19 cellular contexts compared by ENCODE assay signal in genomic region chr22:28247667-28248363, GRCh38.
DNase-seq lines count a peak whose midpoint lies in the region; ATAC-seq and TF ChIP-seq lines count a peak whose summit lies in the region.
"Had no signal": no experiment of that assay in that cellular context is flagged by ENCODE, and none has a peak within 500 bp of the region (broad histone marks: within the 10 kb centered on the region; RNA-seq: fewer than 3 reads in every experiment).

No MANE protein-coding gene starts in this region.

- H2AFZ ChIP-seq in GM23248 (no peak overlapping the region), PC-9 (no peak overlapping the region), PC-3 (ENCODE audit: low read length) (no peak overlapping the region)

- H3K4me1 ChIP-seq in GM23248 (ENCODE audit: insufficient read depth) (peaks cover 65% of the 10 kb centered on the region), PC-9 (replicated peaks; ENCODE audit: insufficient read depth) (0 out of 2 replicates have a peak, but pooled peaks cover 5% of the 10 kb centered on the region), PC-3 (ENCODE audit: insufficient read depth, low read length) (no peaks in the 10 kb centered on the region)
- H3K4me1 ChIP-seq: BLaER1, SJCRH30 had no signal

- peak overlapping the region; percentile 94 for H3K27ac Mint-ChIP-seq in mesothelial cell of epicardium
- H3K27ac Mint-ChIP-seq: activated naive CD8-positive, alpha-beta T cell treated with anti-CD3 and anti-CD28 coated beads for 36 hours; activated T-cell treated with anti-CD3 and anti-CD28 coated beads, Interleukin-2, amount 50 U/mL, for 24 hours had no signal

- peak overlapping the region; percentile 73 for H3K9ac ChIP-seq in GM23248
- no peak overlapping the region for H3K9ac ChIP-seq in PC-3 (ENCODE audit: low read length)
- H3K9ac ChIP-seq: BLaER1 had no signal

- CTCF ChIA-PET in PC-9 (lab: Charles Lee) (no interaction called here), PC-3 (lab: Charles Lee) (no interaction called here)

- TF ChIP-seq CTCF in mesothelial cell of epicardium (IDR thresholded peaks at IDR 0.05; ENCODE audit: unreplicated experiment) (no peak), GM13976 (IDR thresholded peaks at IDR 0.05; ENCODE audit: borderline replicate concordance, control extremely low read depth, extremely low read depth, insufficient read depth, missing control alignments) (no peak), PC-9 (conservative IDR thresholded peaks at IDR 0.05) (no peak), PC-3 (conservative IDR thresholded peaks at IDR 0.05; ENCODE audit: low read depth, low read length) (no peak)

- no peaks in the 10 kb centered on the region for H3K36me3 ChIP-seq in GM23248 (ENCODE audit: low read depth)
- no peaks in the 10 kb centered on the region for H3K36me3 ChIP-seq in PC-9 (ENCODE audit: low read depth)
- no peaks in the 10 kb centered on the region for H3K36me3 ChIP-seq in PC-3 (ENCODE audit: low read depth, low read length)
- H3K36me3 ChIP-seq in MG63: peaks cover 4% of the 10 kb centered on the region
- H3K36me3 ChIP-seq: BLaER1, right atrium auricular region, SJCRH30 had no signal

- DNase-seq in GM23248 (peak; percentile 44), NCI-H146 treated with DMSO at 0.1 percent for 48 hours (lab: John Stamatoyannopoulos, UW; ENCODE audit: unreplicated experiment) (peak; percentile 49), caudate nucleus (lab: John Stamatoyannopoulos, UW) (peak in 24 of 61 donors; percentile 1 to 50 (median 12)), mesothelial cell of epicardium (ENCODE audit: low spot score in 2 of 2, unreplicated experiment in 2 of 2) (no peak), GM13976 (ENCODE audit: low spot score) (no peak), PC-9 (no peak), PC-3 (no peak), MG63 (no peak)
- DNase-seq: activated CD4-positive, alpha-beta T cell treated with anti-CD3 and anti-CD28 coated beads, Interleukin-2, amount 50 U/mL, for 1 hour; activated naive CD8-positive, alpha-beta T cell treated with anti-CD3 and anti-CD28 coated beads for 36 hours; activated T-cell treated with anti-CD3 and anti-CD28 coated beads, Interleukin-2, amount 50 U/mL, for 24 hours; central memory CD4-positive, alpha-beta T cell; DMS153; NCI-H2081 treated with DMSO at 0.1 percent for 48 hours; SJCRH30 had no signal

- no peaks in the 10 kb centered on the region for H3K27me3 ChIP-seq in GM23248 (replicated peaks; ENCODE audit: insufficient read depth)
- no peaks in the 10 kb centered on the region for H3K27me3 ChIP-seq in PC-9 (ENCODE audit: insufficient read depth, low read depth)
- no peaks in the 10 kb centered on the region for H3K27me3 ChIP-seq in PC-3 (ENCODE audit: low read length)
- H3K27me3 ChIP-seq in MG63: no peaks in the 10 kb centered on the region
- H3K27me3 ChIP-seq: BLaER1, right atrium auricular region, SJCRH30 had no signal

- H3K27ac ChIP-seq in GM23248: peak overlapping the region; percentile 94
- H3K27ac ChIP-seq in caudate nucleus (ENCODE audit: low read depth, low read length): peak overlapping the region; percentile 40
- no peak overlapping the region for H3K27ac ChIP-seq in PC-9
- no peak overlapping the region for H3K27ac ChIP-seq in PC-3 (ENCODE audit: low read length)
- H3K27ac ChIP-seq: BLaER1, right atrium auricular region, SJCRH30 had no signal

- H3K4me2 ChIP-seq in GM23248 (ENCODE audit: unreplicated experiment) (peak overlapping the region; percentile 74), PC-9 (no peak overlapping the region), PC-3 (ENCODE audit: low read length) (no peak overlapping the region)
- H3K4me2 ChIP-seq: BLaER1 had no signal

- no peaks in the 10 kb centered on the region for H4K20me1 ChIP-seq in GM23248 (ENCODE audit: insufficient read depth)
- no peaks in the 10 kb centered on the region for H4K20me1 ChIP-seq in PC-9 (ENCODE audit: insufficient read depth)
- no peaks in the 10 kb centered on the region for H4K20me1 ChIP-seq in PC-3 (ENCODE audit: low read length)
- H4K20me1 ChIP-seq: BLaER1 had no signal

- intact Hi-C loops in PC-9 (cut with micrococcal nuclease; ENCODE audit: unreplicated experiment): no loop called here
- intact Hi-C loops in PC-3 (cut with micrococcal nuclease): no loop called here

- peaks cover 35% of the 10 kb centered on the region for H3F3A ChIP-seq in GM23248 (ENCODE audit: insufficient read depth)
- no peaks in the 10 kb centered on the region for H3F3A ChIP-seq in PC-9 (ENCODE audit: insufficient read depth, low read depth)
- no peaks in the 10 kb centered on the region for H3F3A ChIP-seq in PC-3 (ENCODE audit: low read length, unreplicated experiment)

- ATAC-seq in PC-3: no peak

- H3K36me3 Mint-ChIP-seq in mesothelial cell of epicardium: no peaks in the 10 kb centered on the region
- H3K36me3 Mint-ChIP-seq: activated naive CD8-positive, alpha-beta T cell treated with anti-CD3 and anti-CD28 coated beads for 36 hours had no signal

- H3K4me1 Mint-ChIP-seq in mesothelial cell of epicardium: peaks cover 71% of the 10 kb centered on the region
- H3K4me1 Mint-ChIP-seq: activated naive CD8-positive, alpha-beta T cell treated with anti-CD3 and anti-CD28 coated beads for 36 hours had no signal

- H3K4me3 Mint-ChIP-seq in mesothelial cell of epicardium: no peak overlapping the region
- H3K4me3 Mint-ChIP-seq: activated naive CD8-positive, alpha-beta T cell treated with anti-CD3 and anti-CD28 coated beads for 36 hours; activated T-cell treated with anti-CD3 and anti-CD28 coated beads, Interleukin-2, amount 50 U/mL, for 24 hours; neural crest cell had no signal

- no peaks in the 10 kb centered on the region for H3K27me3 Mint-ChIP-seq in mesothelial cell of epicardium (ENCODE audit: low read depth)
- H3K27me3 Mint-ChIP-seq: activated naive CD8-positive, alpha-beta T cell treated with anti-CD3 and anti-CD28 coated beads for 36 hours; activated T-cell treated with anti-CD3 and anti-CD28 coated beads, Interleukin-2, amount 50 U/mL, for 24 hours had no signal

- BruUV-seq in PC-9 (replicated peaks; lab: Mats Ljungman, UMichigan) (no TSS peak), PC-3 (replicated peaks; lab: Mats Ljungman, UMichigan) (no TSS peak)

- peaks cover 40% of the 10 kb centered on the region for H3K79me2 ChIP-seq in GM23248 (ENCODE audit: insufficient read depth)
- no peaks in the 10 kb centered on the region for H3K79me2 ChIP-seq in PC-9 (ENCODE audit: low read depth)
- no peaks in the 10 kb centered on the region for H3K79me2 ChIP-seq in PC-3 (ENCODE audit: low read length)

- no peak overlapping the region for H3K4me3 ChIP-seq in GM23248
- no peak overlapping the region for H3K4me3 ChIP-seq in PC-9
- H3K4me3 ChIP-seq in PC-3 (ENCODE audit: low read length): no peak overlapping the region
- H3K4me3 ChIP-seq in MG63: no peak overlapping the region
- H3K4me3 ChIP-seq: BLaER1, lung, right atrium auricular region, SJCRH30 had no signal

- POLR2A ChIA-PET in PC-9 (lab: Charles Lee; ENCODE audit: unreplicated experiment): no interaction called here
- POLR2A ChIA-PET in PC-3 (lab: Charles Lee; ENCODE audit: unreplicated experiment): no interaction called here

- H3K9me2 ChIP-seq in GM23248 (ENCODE audit: insufficient read depth) (peaks cover 4% of the 10 kb centered on the region; the same call in 1 of the 2 replicates), PC-9 (ENCODE audit: insufficient read depth) (no peaks in the 10 kb centered on the region), PC-3 (replicated peaks; ENCODE audit: low read length) (no peaks in the 10 kb centered on the region)

- H3K9me3 ChIP-seq in GM23248 (ENCODE audit: low read depth) (no peaks in the 10 kb centered on the region), PC-9 (ENCODE audit: insufficient read depth, low read depth) (no peaks in the 10 kb centered on the region), PC-3 (ENCODE audit: low read length) (no peaks in the 10 kb centered on the region), MG63 (peaks cover 3% of the 10 kb centered on the region)
- H3K9me3 ChIP-seq: BLaER1, right atrium auricular region, SJCRH30 had no signal

- in situ Hi-C loops in GM23248 (cut with MboI) (no loop called here), GM13976 (cut with MboI; ENCODE audit: low sequenced_read_pairs, unreplicated experiment) (no loop called here)

- no peaks in the 10 kb centered on the region for H3K9me3 Mint-ChIP-seq in mesothelial cell of epicardium
- H3K9me3 Mint-ChIP-seq: activated naive CD8-positive, alpha-beta T cell treated with anti-CD3 and anti-CD28 coated beads for 36 hours; activated T-cell treated with anti-CD3 and anti-CD28 coated beads, Interleukin-2, amount 50 U/mL, for 24 hours; neural crest cell had no signal

Comparison
In these comparisons a context has a peak if more than half of its experiments do, and no peak if none do; other contexts are left out.
1. DNase-seq: peak in GM23248 (single experiment) and NCI-H146 treated with DMSO at 0.1 percent for 48 hours (single experiment); none in mesothelial cell of epicardium (0 of 2), GM13976 (single experiment), PC-9 (0 of 2), PC-3 (single experiment) and MG63 (single experiment).
2. H3K27ac ChIP-seq: peak in GM23248 (single experiment) and caudate nucleus (single experiment); none in PC-9 (single experiment) and PC-3 (single experiment).